In the genomic region with DNA sequence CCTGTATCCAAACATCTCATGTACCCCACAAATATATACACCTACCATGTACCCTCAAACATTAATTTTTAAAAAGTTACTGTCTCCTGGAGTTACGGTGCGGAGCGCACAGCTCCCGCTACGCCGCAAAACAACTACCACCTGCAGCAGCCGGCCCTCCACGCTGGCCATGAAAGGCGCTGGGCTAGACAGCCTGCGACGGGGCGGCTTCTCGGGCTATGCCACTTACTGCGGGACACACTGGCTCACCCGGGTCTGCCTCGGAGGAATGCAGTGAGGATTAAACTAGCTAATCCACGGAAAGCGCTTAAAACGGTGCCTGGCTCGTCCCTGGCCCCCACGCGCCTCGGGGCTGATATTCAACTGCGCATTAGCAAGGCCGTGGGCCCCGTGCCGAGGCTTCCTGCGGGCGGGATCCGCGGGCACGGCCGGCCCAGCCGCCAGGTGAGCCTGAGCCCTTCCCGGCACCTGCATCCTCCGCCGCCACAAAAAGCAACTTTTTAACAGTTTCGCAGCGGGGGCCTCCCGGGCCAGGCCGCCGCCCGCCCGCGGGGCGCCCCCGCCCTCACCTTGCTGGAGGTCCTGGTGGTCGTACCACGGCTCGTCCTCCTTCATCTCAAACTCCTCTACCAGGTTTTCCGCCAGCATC, we compare ENCODE assay signal across 8 cellular contexts. TPM values are rescaled to one million over a fixed set of nuclear protein-coding genes. Genes with fewer than 3 reads are reported as not detected.
DNase-seq lines count a peak whose midpoint lies in the region; ATAC-seq, FAIRE-seq and TF ChIP-seq lines count a peak whose summit lies in the region.

No MANE protein-coding gene starts in this region.

- H3K36me3 ChIP-seq in bronchial epithelial cell (ENCODE audit: control insufficient read depth, insufficient read depth, low read length) = no peaks in the 10 kb centered on the region

- CTCF ChIA-PET in AG04450 (lab: Charles Lee) = interaction anchor here (1.0 kb wide), 1 partner anchor 55 kb away, joined by 3 read pairs; no protein-coding TSS in a partner anchor

- DNase-seq in AG04450 (ENCODE audit: low read depth, low spot score) = no peak
- peak; percentile 22 to 33 (median 24) for DNase-seq in T-helper 17 cell
- no peak for DNase-seq in bronchial epithelial cell (ENCODE audit: low read depth)
- peak; percentile 41 for DNase-seq in kidney tubule cell (ENCODE audit: low spot score)
- peak in 2 of 3 experiments; percentile 10 to 27 for DNase-seq in stimulated activated CD4-positive, alpha-beta T cell treated with anti-CD3 and anti-CD28 coated beads, TNF-alpha, amount 100 ng/mL, for 4 hours (ENCODE audit: low read depth in 3 of 3)

- FAIRE-seq in bronchial epithelial cell (lab: Jason Lieb, UNC) = no peak

- H3K27me3 Mint-ChIP-seq in T-helper 17 cell = no peaks in the 10 kb centered on the region

- H3K27ac Mint-ChIP-seq in T-helper 17 cell = peak overlapping the region; percentile 87

- TF ChIP-seq CTCF in AG04450 (IDR thresholded peaks at IDR 0.05; ENCODE audit: low read depth, low read length) = no peak
- TF ChIP-seq CTCF in bronchial epithelial cell (IDR thresholded peaks at IDR 0.05; ENCODE audit: insufficient read depth, low read length, severe bottlenecking) = no peak

- peaks cover 5% of the 10 kb centered on the region; the same call in 1 of the 2 replicates for H3K9me3 ChIP-seq in AG04450 (ENCODE audit: control insufficient read depth, insufficient read depth, low read length)
- H3K9me3 ChIP-seq in T-helper 17 cell (ENCODE audit: control insufficient read depth, low read length, poor library complexity, severe bottlenecking) = no peaks in the 10 kb centered on the region

- no peaks in the 10 kb centered on the region for H3K36me3 Mint-ChIP-seq in T-helper 17 cell (ENCODE audit: low read depth)

- peak overlapping the region; percentile 97 for H3K4me3 Mint-ChIP-seq in T-helper 17 cell

- H3K4me1 Mint-ChIP-seq in T-helper 17 cell = peaks cover 30% of the 10 kb centered on the region

- no peaks in the 10 kb centered on the region for H3K27me3 ChIP-seq in AG04450 (ENCODE audit: control insufficient read depth, insufficient read depth, low read length)
- H3K27me3 ChIP-seq in bronchial epithelial cell (ENCODE audit: control insufficient read depth, insufficient read depth, low read length) = no peaks in the 10 kb centered on the region

- H3K27ac ChIP-seq in AG04450 (ENCODE audit: low read depth, low read length) = peak overlapping the region; percentile 66

- ATAC-seq in GM19023 (IDR thresholded peaks at IDR 0.05; ENCODE audit: unreplicated experiment) (peak; percentile 16), HG03280 (IDR thresholded peaks at IDR 0.05; ENCODE audit: unreplicated experiment) (peak; percentile 8), T-helper 17 cell (peak; percentile 14), GM18868 (IDR thresholded peaks at IDR 0.05; ENCODE audit: unreplicated experiment) (no peak)

- peak overlapping the region; percentile 91 for H3K4me3 ChIP-seq in AG04450 (ENCODE audit: low read depth, low read length)
- H3K4me3 ChIP-seq in bronchial epithelial cell (ENCODE audit: low read depth, low read length) = peak overlapping the region; percentile 72

- POLR2A ChIA-PET in AG04450 (lab: Yijun Ruan, JAX) = interaction anchor here (0.6 to 4.3 kb wide), 5 partner anchors 11 to 53 kb away, joined by 3 to 36 read pairs (median 7); no protein-coding TSS in a partner anchor

RNA-seq across cellular contexts. Expression of a gene that starts 0.6 kb away (rescaled TPM):
- 128 and 138 TPM in 2 replicates for polyA plus RNA-seq in AG04450 (2011; rRNA removed)
- 110 and 113 TPM in 2 replicates for polyA minus RNA-seq in AG04450 (2011; rRNA and poly(A)+ RNA removed)
- 10 to 100 TPM; 59.0 to 75.5 TPM for total RNA-seq in T-helper 17 cell
- total RNA-seq in bronchial epithelial cell = 16.8 and 25.3 TPM in 2 replicates

Comparison
In these comparisons a context has a peak if more than half of its experiments do, and no peak if none do; other contexts are left out.
1. DNase-seq: peak in T-helper 17 cell (3 of 3), kidney tubule cell (single experiment) and stimulated activated CD4-positive, alpha-beta T cell treated with anti-CD3 and anti-CD28 coated beads, TNF-alpha, amount 100 ng/mL, for 4 hours (2 of 3); none in AG04450 (single experiment) and bronchial epithelial cell (single experiment).